Comparison of ENCODE assay signal across 28 cellular contexts in genomic region chr1:195574511-195574910, GRCh38.
"Had no signal": no experiment of that assay in that cellular context is flagged by ENCODE, and none has a peak within 500 bp of the region (broad histone marks: within the 10 kb centered on the region; RNA-seq: fewer than 3 reads in every experiment).

No MANE protein-coding gene starts in this region.

- FAIRE-seq: urothelium cell line had no signal

- H3K4me3 ChIP-seq: ovary, psoas muscle, skin epidermis, stomach, thoracic aorta, thyroid gland, tibial nerve, upper lobe of left lung, vagina had no signal

- H3K27me3 ChIP-seq: neutrophil, ovary, stomach, thyroid gland, tibial nerve, upper lobe of left lung, vagina had no signal

- H3K79me2 ChIP-seq: parathyroid adenoma had no signal

- ATAC-seq: naive thymus-derived CD8-positive, alpha-beta T cell; natural killer cell treated with Interleukin-12 subunit alpha and Interleukin-12 subunit beta and Interleukin-15 and Interleukin-18, amount 100 ng/mL, for 72 hours; psoas muscle; right cardiac atrium; sciatic nerve; stimulated activated effector memory CD8-positive, alpha-beta T cell treated with anti-CD3 and anti-CD28 coated beads, Interleukin-12 subunit alpha, Interleukin-12 subunit beta, amount 100 ng/mL, for 72 hours; stimulated activated naive B cell treated with anti-CD40 and anti-IgM and Interleukin-4, amounts not matched to agents 10 μg/mL and 1 μg/mL and 100 μg/mL, for 72 hours had no signal

- DNase-seq: naive B cell; naive thymus-derived CD8-positive, alpha-beta T cell; nephron progenitor cell; occipital lobe; ovary; posterior cingulate gyrus; psoas muscle; right cardiac atrium; stimulated activated CD4-positive, alpha-beta T cell treated with anti-CD3 and anti-CD28 coated beads, Interleukin-15, amount 100 ng/mL, for 24 hours; stimulated activated CD4-positive, alpha-beta T cell treated with anti-CD3 and anti-CD28 coated beads, Interleukin-2, amount 100 ng/mL, for 24 hours; stimulated activated CD4-positive, alpha-beta T cell treated with anti-CD3 and anti-CD28 coated beads, Interleukin-2, amount 100 ng/mL, for 48 hours; stimulated activated CD4-positive, alpha-beta T cell treated with anti-CD3 and anti-CD28 coated beads, Interleukin-4, amount 100 ng/mL, for 24 hours; stimulated activated naive B cell treated with anti-CD40 and anti-IgM and Interleukin-4, amounts not matched to agents 10 μg/mL and 1 μg/mL and 100 μg/mL, for 72 hours; stimulated activated naive CD4-positive, alpha-beta T cell treated with Interleukin-2 at 50 U/mL for 16 hours; stomach; thyroid gland; trophoblast cell; upper lobe of left lung had no signal

- H3K36me3 ChIP-seq: neutrophil, ovary, stomach, thoracic aorta, thyroid gland, tibial nerve, upper lobe of left lung, vagina had no signal

- H3K27ac ChIP-seq: neutrophil, ovary, parathyroid adenoma, psoas muscle, skin epidermis, stomach, thoracic aorta, thyroid gland, tibial nerve, upper lobe of left lung, vagina had no signal

- H3K9ac ChIP-seq: parathyroid adenoma had no signal

- H3K4me1 ChIP-seq: parathyroid adenoma, psoas muscle, stomach, thyroid gland, tibial nerve, upper lobe of left lung, vagina had no signal

- H3K9me3 ChIP-seq: neutrophil, ovary, thoracic aorta, thyroid gland, upper lobe of left lung, vagina had no signal

- H2AFZ ChIP-seq: parathyroid adenoma had no signal
